Comparison of ENCODE assay signal across 1 cellular context in genomic region chr4:88759039-88759631, GRCh38.
TF ChIP-seq lines count a peak whose summit lies in the region.

No MANE protein-coding gene starts in this region.

TF ChIP-seq in H1, 55 proteins besides CTCF, POLR2A, EP300 and RAD21 (continued from another document):
- no peak for TF ChIP-seq ATF2 (IDR thresholded peaks at IDR 0.05; ENCODE audit: low read length)
- no peak for TF ChIP-seq ATF3 (IDR thresholded peaks at IDR 0.05; ENCODE audit: insufficient read depth, low read depth, low read length)
- TF ChIP-seq RXRA (IDR thresholded peaks at IDR 0.05; ENCODE audit: insufficient read depth, low read depth, low read length): no peak
- TF ChIP-seq HDAC6 (IDR thresholded peaks at IDR 0.05; ENCODE audit: low read depth, low read length): no peak
- TF ChIP-seq CTBP2 (IDR thresholded peaks at IDR 0.05; ENCODE audit: borderline replicate concordance, insufficient read depth, insufficient read length, low read length): no peak
- TF ChIP-seq NANOG (IDR thresholded peaks at IDR 0.05; ENCODE audit: insufficient read depth, low read depth, low read length, poor library complexity, severe bottlenecking): no peak
- no peak for TF ChIP-seq CBX8 (IDR thresholded peaks at IDR 0.05; ENCODE audit: borderline replicate concordance, low read depth, low read length)
- TF ChIP-seq CEBPB (IDR thresholded peaks at IDR 0.05; ENCODE audit: low read depth, low read length): peak; percentile 40; the same call in 1 of the 2 replicates
- TF ChIP-seq YY1 (IDR thresholded peaks at IDR 0.05; ENCODE audit: low read depth, low read length): 0 out of 2 replicates have a peak, but pooled peaks have one; percentile 36
- TF ChIP-seq CHD2 (IDR thresholded peaks at IDR 0.05; ENCODE audit: low read length): no peak
- TF ChIP-seq KDM4A (IDR thresholded peaks at IDR 0.05; ENCODE audit: low read depth, low read length, severe bottlenecking): no peak
- no peak for TF ChIP-seq SAP30 (IDR thresholded peaks at IDR 0.05; ENCODE audit: insufficient read depth, insufficient replicate concordance, low read length)
- TF ChIP-seq PHF8 (conservative IDR thresholded peaks at IDR 0.05; ENCODE audit: low read depth, low read length): no peak
- TF ChIP-seq SP4 (IDR thresholded peaks at IDR 0.05; ENCODE audit: low read length): no peak
- no peak for TF ChIP-seq KDM5A (IDR thresholded peaks at IDR 0.05; ENCODE audit: low read length)
